12 cellular contexts compared by ENCODE assay signal in genomic region chr6:141265748-141266647, GRCh38.
DNase-seq lines count a peak whose midpoint lies in the region; ATAC-seq and TF ChIP-seq lines count a peak whose summit lies in the region.
"Had no signal": no experiment of that assay in that cellular context is flagged by ENCODE, and none has a peak within 500 bp of the region (broad histone marks: within the 10 kb centered on the region; RNA-seq: fewer than 3 reads in every experiment).

No MANE protein-coding gene starts in this region.

- 42% methylated on average over 5 of the region's 5 CpGs for WGBS in suprapubic skin

- peak overlapping the region; percentile 85 for H2AFZ ChIP-seq in SU-DHL-6 (ENCODE audit: low read depth, low read length, severe bottlenecking)

- peak overlapping the region; percentile 28; the same call in 1 of the 2 replicates for H3K9ac ChIP-seq in SU-DHL-6 (ENCODE audit: low read length)

- H3K4me1 ChIP-seq in suprapubic skin: no peaks in the 10 kb centered on the region
- H3K4me1 ChIP-seq in CD4-positive, alpha-beta memory T cell (ENCODE audit: insufficient read depth, low read length): no peaks in the 10 kb centered on the region

- H3K4me3 ChIP-seq in SU-DHL-6 (ENCODE audit: insufficient read depth, low read length, poor library complexity, severe bottlenecking) (peak overlapping the region; percentile 39), foreskin fibroblast (ENCODE audit: low read depth in 1 of 2, low read length in 2 of 2) (peak overlapping the region; percentile 37 to 49), suprapubic skin (peak overlapping the region; percentile 16)
- H3K4me3 ChIP-seq in CD4-positive, alpha-beta memory T cell (ENCODE audit: low read length in 2 of 2): no peak overlapping the region

- no peaks in the 10 kb centered on the region for H3F3A ChIP-seq in SU-DHL-6 (ENCODE audit: insufficient read depth)

- no peak for TF ChIP-seq EP300 in suprapubic skin (IDR thresholded peaks at IDR 0.05)

- peak overlapping the region; percentile 74 for H3K4me2 ChIP-seq in SU-DHL-6 (ENCODE audit: low read depth, low read length, poor library complexity, severe bottlenecking)

- DNase-seq in NCI-H1092 treated with DMSO at 0.1 percent for 48 hours (lab: John Stamatoyannopoulos, UW) (peak; percentile 44), NCI-H1092 (lab: John Stamatoyannopoulos, UW) (no peak), foreskin fibroblast (peak in 1 of 2 donors; percentile 16), suprapubic skin (ENCODE audit: low spot score in 2 of 2) (no peak), substantia nigra (lab: John Stamatoyannopoulos, UW) (no peak)
- no peak for DNase-seq in CD4-positive, alpha-beta memory T cell
- DNase-seq: 8988T; activated naive CD8-positive, alpha-beta T cell treated with anti-CD3 and anti-CD28 coated beads, Interleukin-2, amount 10 ng/mL, durations not matched to agents 7 days and 5 days; naive B cell; NCI-H1930 had no signal

- no peak for ATAC-seq in GM18858 (IDR thresholded peaks at IDR 0.05; ENCODE audit: unreplicated experiment)

- no peaks in the 10 kb centered on the region for H4K20me1 ChIP-seq in SU-DHL-6 (ENCODE audit: low read depth, low read length)

- no peak for TF ChIP-seq POLR2A in suprapubic skin (IDR thresholded peaks at IDR 0.05)

- POLR2A ChIA-PET in CD4-positive, alpha-beta memory T cell (lab: Charles Lee; ENCODE audit: partially characterized antibody): no interaction called here

- H3K27me3 ChIP-seq in SU-DHL-6 (ENCODE audit: low read length): no peaks in the 10 kb centered on the region
- no peaks in the 10 kb centered on the region for H3K27me3 ChIP-seq in suprapubic skin
- no peaks in the 10 kb centered on the region for H3K27me3 ChIP-seq in CD4-positive, alpha-beta memory T cell (ENCODE audit: insufficient read depth, low read length)

- intact Hi-C loops in CD4-positive, alpha-beta memory T cell (cut with micrococcal nuclease): no loop called here

- peak overlapping the region in 1 of 7 donors; percentile 20 for H3K27ac Mint-ChIP-seq in CD4-positive, alpha-beta memory T cell
- H3K27ac Mint-ChIP-seq: activated naive CD8-positive, alpha-beta T cell treated with anti-CD3 and anti-CD28 coated beads, Interleukin-2, amount 10 ng/mL, durations not matched to agents 7 days and 5 days had no signal

- peaks cover 0 to 1% (median 0%) of the 10 kb centered on the region in 8 donors for H3K9me3 Mint-ChIP-seq in CD4-positive, alpha-beta memory T cell
- H3K9me3 Mint-ChIP-seq: activated naive CD8-positive, alpha-beta T cell treated with anti-CD3 and anti-CD28 coated beads, Interleukin-2, amount 10 ng/mL, durations not matched to agents 7 days and 5 days; naive B cell had no signal

- no peaks in the 10 kb centered on the region for H3K27me3 Mint-ChIP-seq in CD4-positive, alpha-beta memory T cell
- H3K27me3 Mint-ChIP-seq: activated naive CD8-positive, alpha-beta T cell treated with anti-CD3 and anti-CD28 coated beads, Interleukin-2, amount 10 ng/mL, durations not matched to agents 7 days and 5 days; naive B cell had no signal

- H3K9me3 ChIP-seq in SU-DHL-6 (ENCODE audit: insufficient read depth, low read length) (no peaks in the 10 kb centered on the region), suprapubic skin (no peaks in the 10 kb centered on the region)
- H3K9me3 ChIP-seq in CD4-positive, alpha-beta memory T cell (ENCODE audit: control insufficient read depth in 1 of 2, low read length in 2 of 2): no peaks in the 10 kb centered on the region

- H3K36me3 ChIP-seq in SU-DHL-6 (ENCODE audit: low read length): no peaks in the 10 kb centered on the region
- no peaks in the 10 kb centered on the region for H3K36me3 ChIP-seq in suprapubic skin
- no peaks in the 10 kb centered on the region for H3K36me3 ChIP-seq in CD4-positive, alpha-beta memory T cell (ENCODE audit: insufficient read depth, low read length)

- CTCF ChIA-PET in CD4-positive, alpha-beta memory T cell (lab: Charles Lee; ENCODE audit: partially characterized antibody): no interaction called here

- H3K4me1 Mint-ChIP-seq in CD4-positive, alpha-beta memory T cell: peaks cover 0 to 9% (median 5%) of the 10 kb centered on the region in 4 donors
- H3K4me1 Mint-ChIP-seq: activated naive CD8-positive, alpha-beta T cell treated with anti-CD3 and anti-CD28 coated beads, Interleukin-2, amount 10 ng/mL, durations not matched to agents 7 days and 5 days; naive B cell had no signal

- no peaks in the 10 kb centered on the region for H3K79me2 ChIP-seq in SU-DHL-6 (ENCODE audit: insufficient read depth, low read length)

- TF ChIP-seq CTCF in SU-DHL-6 (IDR thresholded peaks at IDR 0.05; ENCODE audit: insufficient read depth, low read length, poor library complexity, severe bottlenecking): no peak
- no peak for TF ChIP-seq CTCF in foreskin fibroblast (IDR thresholded peaks at IDR 0.05; ENCODE audit: low read depth, low read length)
- no peak for TF ChIP-seq CTCF in suprapubic skin (IDR thresholded peaks at IDR 0.05)

- H3K36me3 Mint-ChIP-seq in CD4-positive, alpha-beta memory T cell: no peaks in the 10 kb centered on the region
- H3K36me3 Mint-ChIP-seq: activated naive CD8-positive, alpha-beta T cell treated with anti-CD3 and anti-CD28 coated beads, Interleukin-2, amount 10 ng/mL, durations not matched to agents 7 days and 5 days; naive B cell had no signal

- no peaks in the 10 kb centered on the region for H3K9me2 ChIP-seq in SU-DHL-6 (replicated peaks; ENCODE audit: insufficient read depth, low read length)

- H3K4me3 Mint-ChIP-seq in CD4-positive, alpha-beta memory T cell: peak overlapping the region in 4 of 8 donors; percentile 12 to 43 (median 34)
- H3K4me3 Mint-ChIP-seq: activated naive CD8-positive, alpha-beta T cell treated with anti-CD3 and anti-CD28 coated beads, Interleukin-2, amount 10 ng/mL, durations not matched to agents 7 days and 5 days; naive B cell had no signal

- H3K27ac ChIP-seq in SU-DHL-6 (ENCODE audit: low read depth, low read length) (no peak overlapping the region), suprapubic skin (no peak overlapping the region), substantia nigra (ENCODE audit: low read depth, low read length, poor library complexity, severe bottlenecking) (no peak overlapping the region)
- no peak overlapping the region for H3K27ac ChIP-seq in CD4-positive, alpha-beta memory T cell (ENCODE audit: low read depth, low read length)

Comparison
In these comparisons a context has a peak if more than half of its experiments do, and no peak if none do; other contexts are left out.
1. H3K4me3 ChIP-seq: peak in SU-DHL-6 (single experiment), foreskin fibroblast (2 of 2) and suprapubic skin (single experiment); none in CD4-positive, alpha-beta memory T cell (0 of 2).